Comparison of ENCODE assay signal across 1 cellular context in the genomic region with DNA sequence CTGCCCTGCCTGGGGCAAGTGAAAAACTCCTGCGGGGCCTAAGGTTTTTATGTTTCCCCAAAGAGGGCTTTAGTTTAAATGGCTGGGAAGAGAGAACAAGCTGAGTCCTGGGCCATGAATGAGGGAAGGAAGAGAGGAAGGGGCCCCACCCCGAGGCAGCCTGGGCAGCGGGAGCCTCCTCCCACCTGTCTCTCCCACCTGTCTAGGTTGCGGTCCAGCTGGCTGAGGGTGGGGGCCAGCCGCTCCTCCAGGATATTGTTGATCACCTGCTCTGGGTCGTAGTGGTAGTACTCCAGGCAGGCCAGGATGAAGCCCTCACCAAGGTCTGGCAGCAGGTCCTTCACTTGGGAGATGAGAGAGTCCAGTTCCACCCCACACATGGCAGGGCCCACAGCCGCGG.
TF ChIP-seq lines count a peak whose summit lies in the region.

No MANE protein-coding gene starts in this region.

TF ChIP-seq in H1, 55 proteins besides CTCF, POLR2A, EP300 and RAD21:
- TF ChIP-seq RFX5 (IDR thresholded peaks at IDR 0.05; ENCODE audit: borderline replicate concordance, low read depth, low read length) (no peak), SIRT6 (IDR thresholded peaks at IDR 0.05; ENCODE audit: low read length) (no peak), KDM5A (IDR thresholded peaks at IDR 0.05; ENCODE audit: low read length) (no peak), ZNF274 (IDR thresholded peaks at IDR 0.05; ENCODE audit: borderline replicate concordance, extremely low read depth, low read length) (no peak), BCL11A (IDR thresholded peaks at IDR 0.05; ENCODE audit: low read depth in 2 of 2, low read length in 2 of 2) (no peak), NANOG (IDR thresholded peaks at IDR 0.05; ENCODE audit: insufficient read depth, low read depth, low read length, poor library complexity, severe bottlenecking) (no peak), TEAD4 (IDR thresholded peaks at IDR 0.05; ENCODE audit: low read depth, low read length) (no peak), HDAC6 (IDR thresholded peaks at IDR 0.05; ENCODE audit: low read depth, low read length) (no peak), CHD1 (IDR thresholded peaks at IDR 0.05; ENCODE audit: low read depth, low read length) (no peak), BRCA1 (IDR thresholded peaks at IDR 0.05; ENCODE audit: low read depth, low read length) (no peak), POU5F1 (IDR thresholded peaks at IDR 0.05; ENCODE audit: low read depth, low read length) (no peak), JUND (IDR thresholded peaks at IDR 0.05; ENCODE audit: low read length) (no peak), ASH2L (IDR thresholded peaks at IDR 0.05; ENCODE audit: low read length) (no peak), KDM4A (IDR thresholded peaks at IDR 0.05; ENCODE audit: low read depth, low read length, severe bottlenecking) (no peak), BACH1 (IDR thresholded peaks at IDR 0.05; ENCODE audit: low read length) (no peak), TAF1 (IDR thresholded peaks at IDR 0.05; ENCODE audit: low read depth, low read length) (no peak), PHF8 (conservative IDR thresholded peaks at IDR 0.05; ENCODE audit: low read depth, low read length) (no peak), MAFK (IDR thresholded peaks at IDR 0.05; ENCODE audit: low read depth, low read length) (no peak)
- TF ChIP-seq, protein P1, sequence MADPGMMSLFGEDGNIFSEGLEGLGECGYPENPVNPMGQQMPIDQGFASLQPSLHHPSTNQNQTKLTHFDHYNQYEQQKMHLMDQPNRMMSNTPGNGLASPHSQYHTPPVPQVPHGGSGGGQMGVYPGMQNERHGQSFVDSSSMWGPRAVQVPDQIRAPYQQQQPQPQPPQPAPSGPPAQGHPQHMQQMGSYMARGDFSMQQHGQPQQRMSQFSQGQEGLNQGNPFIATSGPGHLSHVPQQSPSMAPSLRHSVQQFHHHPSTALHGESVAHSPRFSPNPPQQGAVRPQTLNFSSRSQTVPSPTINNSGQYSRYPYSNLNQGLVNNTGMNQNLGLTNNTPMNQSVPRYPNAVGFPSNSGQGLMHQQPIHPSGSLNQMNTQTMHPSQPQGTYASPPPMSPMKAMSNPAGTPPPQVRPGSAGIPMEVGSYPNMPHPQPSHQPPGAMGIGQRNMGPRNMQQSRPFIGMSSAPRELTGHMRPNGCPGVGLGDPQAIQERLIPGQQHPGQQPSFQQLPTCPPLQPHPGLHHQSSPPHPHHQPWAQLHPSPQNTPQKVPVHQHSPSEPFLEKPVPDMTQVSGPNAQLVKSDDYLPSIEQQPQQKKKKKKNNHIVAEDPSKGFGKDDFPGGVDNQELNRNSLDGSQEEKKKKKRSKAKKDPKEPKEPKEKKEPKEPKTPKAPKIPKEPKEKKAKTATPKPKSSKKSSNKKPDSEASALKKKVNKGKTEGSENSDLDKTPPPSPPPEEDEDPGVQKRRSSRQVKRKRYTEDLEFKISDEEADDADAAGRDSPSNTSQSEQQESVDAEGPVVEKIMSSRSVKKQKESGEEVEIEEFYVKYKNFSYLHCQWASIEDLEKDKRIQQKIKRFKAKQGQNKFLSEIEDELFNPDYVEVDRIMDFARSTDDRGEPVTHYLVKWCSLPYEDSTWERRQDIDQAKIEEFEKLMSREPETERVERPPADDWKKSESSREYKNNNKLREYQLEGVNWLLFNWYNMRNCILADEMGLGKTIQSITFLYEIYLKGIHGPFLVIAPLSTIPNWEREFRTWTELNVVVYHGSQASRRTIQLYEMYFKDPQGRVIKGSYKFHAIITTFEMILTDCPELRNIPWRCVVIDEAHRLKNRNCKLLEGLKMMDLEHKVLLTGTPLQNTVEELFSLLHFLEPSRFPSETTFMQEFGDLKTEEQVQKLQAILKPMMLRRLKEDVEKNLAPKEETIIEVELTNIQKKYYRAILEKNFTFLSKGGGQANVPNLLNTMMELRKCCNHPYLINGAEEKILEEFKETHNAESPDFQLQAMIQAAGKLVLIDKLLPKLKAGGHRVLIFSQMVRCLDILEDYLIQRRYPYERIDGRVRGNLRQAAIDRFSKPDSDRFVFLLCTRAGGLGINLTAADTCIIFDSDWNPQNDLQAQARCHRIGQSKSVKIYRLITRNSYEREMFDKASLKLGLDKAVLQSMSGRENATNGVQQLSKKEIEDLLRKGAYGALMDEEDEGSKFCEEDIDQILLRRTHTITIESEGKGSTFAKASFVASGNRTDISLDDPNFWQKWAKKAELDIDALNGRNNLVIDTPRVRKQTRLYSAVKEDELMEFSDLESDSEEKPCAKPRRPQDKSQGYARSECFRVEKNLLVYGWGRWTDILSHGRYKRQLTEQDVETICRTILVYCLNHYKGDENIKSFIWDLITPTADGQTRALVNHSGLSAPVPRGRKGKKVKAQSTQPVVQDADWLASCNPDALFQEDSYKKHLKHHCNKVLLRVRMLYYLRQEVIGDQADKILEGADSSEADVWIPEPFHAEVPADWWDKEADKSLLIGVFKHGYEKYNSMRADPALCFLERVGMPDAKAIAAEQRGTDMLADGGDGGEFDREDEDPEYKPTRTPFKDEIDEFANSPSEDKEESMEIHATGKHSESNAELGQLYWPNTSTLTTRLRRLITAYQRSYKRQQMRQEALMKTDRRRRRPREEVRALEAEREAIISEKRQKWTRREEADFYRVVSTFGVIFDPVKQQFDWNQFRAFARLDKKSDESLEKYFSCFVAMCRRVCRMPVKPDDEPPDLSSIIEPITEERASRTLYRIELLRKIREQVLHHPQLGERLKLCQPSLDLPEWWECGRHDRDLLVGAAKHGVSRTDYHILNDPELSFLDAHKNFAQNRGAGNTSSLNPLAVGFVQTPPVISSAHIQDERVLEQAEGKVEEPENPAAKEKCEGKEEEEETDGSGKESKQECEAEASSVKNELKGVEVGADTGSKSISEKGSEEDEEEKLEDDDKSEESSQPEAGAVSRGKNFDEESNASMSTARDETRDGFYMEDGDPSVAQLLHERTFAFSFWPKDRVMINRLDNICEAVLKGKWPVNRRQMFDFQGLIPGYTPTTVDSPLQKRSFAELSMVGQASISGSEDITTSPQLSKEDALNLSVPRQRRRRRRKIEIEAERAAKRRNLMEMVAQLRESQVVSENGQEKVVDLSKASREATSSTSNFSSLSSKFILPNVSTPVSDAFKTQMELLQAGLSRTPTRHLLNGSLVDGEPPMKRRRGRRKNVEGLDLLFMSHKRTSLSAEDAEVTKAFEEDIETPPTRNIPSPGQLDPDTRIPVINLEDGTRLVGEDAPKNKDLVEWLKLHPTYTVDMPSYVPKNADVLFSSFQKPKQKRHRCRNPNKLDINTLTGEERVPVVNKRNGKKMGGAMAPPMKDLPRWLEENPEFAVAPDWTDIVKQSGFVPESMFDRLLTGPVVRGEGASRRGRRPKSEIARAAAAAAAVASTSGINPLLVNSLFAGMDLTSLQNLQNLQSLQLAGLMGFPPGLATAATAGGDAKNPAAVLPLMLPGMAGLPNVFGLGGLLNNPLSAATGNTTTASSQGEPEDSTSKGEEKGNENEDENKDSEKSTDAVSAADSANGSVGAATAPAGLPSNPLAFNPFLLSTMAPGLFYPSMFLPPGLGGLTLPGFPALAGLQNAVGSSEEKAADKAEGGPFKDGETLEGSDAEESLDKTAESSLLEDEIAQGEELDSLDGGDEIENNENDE (IDR thresholded peaks at IDR 0.05; ENCODE audit: insufficient replicate concordance, low read length): no peak
- TF ChIP-seq, protein P2, sequence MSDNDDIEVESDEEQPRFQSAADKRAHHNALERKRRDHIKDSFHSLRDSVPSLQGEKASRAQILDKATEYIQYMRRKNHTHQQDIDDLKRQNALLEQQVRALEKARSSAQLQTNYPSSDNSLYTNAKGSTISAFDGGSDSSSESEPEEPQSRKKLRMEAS (IDR thresholded peaks at IDR 0.05): no peak
